In the genomic region with DNA sequence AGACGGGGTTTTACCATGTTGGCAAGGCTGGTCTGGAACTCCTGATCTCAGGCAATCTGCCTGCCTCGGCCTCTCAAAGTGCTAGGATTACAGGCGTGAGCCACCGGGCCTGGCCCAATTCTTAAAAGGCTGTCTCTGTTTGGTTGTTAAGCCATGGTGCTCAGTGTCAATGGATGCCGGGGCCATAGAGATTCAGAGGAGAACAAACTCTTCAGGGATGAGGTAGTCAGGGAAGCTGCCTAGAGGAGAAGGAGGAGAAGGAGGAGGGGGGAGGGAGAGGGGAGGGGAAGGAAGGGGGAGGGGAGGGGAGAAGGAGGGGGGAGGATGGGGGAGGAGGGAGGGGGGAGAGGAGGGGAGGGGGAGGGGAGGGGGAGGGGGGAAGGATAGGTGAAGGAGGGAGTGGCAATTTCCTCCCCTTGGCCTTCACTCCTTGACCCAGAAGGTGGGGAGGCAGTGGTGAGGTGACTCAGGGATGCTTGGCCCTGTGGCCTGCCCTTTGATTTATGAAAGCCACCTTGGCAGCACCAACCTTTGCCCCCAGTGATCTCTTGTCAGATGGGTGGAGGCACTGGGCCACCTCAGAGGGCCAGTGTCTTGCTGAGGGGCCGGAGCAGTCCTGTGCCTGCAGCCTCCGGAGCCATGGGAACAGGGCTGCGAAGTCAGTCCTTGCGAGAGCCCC, we compare ENCODE assay signal across 1 cellular context.
TF ChIP-seq lines count a peak whose summit lies in the region.

A gene with protein sequence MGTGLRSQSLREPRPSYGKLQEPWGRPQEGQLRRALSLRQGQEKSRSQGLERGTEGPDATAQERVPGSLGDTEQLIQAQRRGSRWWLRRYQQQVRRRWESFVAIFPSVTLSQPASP (plus strand): TSS at position 581 of the 679 bp plus-strand sequence. CDS start 59 bp downstream, at position 640.

TF ChIP-seq in A549, 52 proteins besides CTCF, POLR2A, EP300 and RAD21 (continued from another document):
- TF ChIP-seq CHD2 (IDR thresholded peaks at IDR 0.05; ENCODE audit: low read length, partially characterized antibody) (no peak), SMC3 (IDR thresholded peaks at IDR 0.05) (peak; percentile 29; the same call in 1 of the 3 replicates), HEYL (CRISPR knock-in tag; IDR thresholded peaks at IDR 0.05) (no peak), POLR2AphosphoS2 (conservative IDR thresholded peaks at IDR 0.05; ENCODE audit: low read length) (no peak), KDM1A (IDR thresholded peaks at IDR 0.05; ENCODE audit: low read depth) (no peak), JUNB (IDR thresholded peaks at IDR 0.05) (peak; percentile 36; the same call in 1 of the 2 replicates), HOXA7 (CRISPR knock-in tag; IDR thresholded peaks at IDR 0.05) (no peak), MYC (IDR thresholded peaks at IDR 0.05; ENCODE audit: borderline replicate concordance, low read length) (no peak), RNF2 (IDR thresholded peaks at IDR 0.05; ENCODE audit: borderline replicate concordance, low read depth) (no peak)
- TF ChIP-seq, protein P1, sequence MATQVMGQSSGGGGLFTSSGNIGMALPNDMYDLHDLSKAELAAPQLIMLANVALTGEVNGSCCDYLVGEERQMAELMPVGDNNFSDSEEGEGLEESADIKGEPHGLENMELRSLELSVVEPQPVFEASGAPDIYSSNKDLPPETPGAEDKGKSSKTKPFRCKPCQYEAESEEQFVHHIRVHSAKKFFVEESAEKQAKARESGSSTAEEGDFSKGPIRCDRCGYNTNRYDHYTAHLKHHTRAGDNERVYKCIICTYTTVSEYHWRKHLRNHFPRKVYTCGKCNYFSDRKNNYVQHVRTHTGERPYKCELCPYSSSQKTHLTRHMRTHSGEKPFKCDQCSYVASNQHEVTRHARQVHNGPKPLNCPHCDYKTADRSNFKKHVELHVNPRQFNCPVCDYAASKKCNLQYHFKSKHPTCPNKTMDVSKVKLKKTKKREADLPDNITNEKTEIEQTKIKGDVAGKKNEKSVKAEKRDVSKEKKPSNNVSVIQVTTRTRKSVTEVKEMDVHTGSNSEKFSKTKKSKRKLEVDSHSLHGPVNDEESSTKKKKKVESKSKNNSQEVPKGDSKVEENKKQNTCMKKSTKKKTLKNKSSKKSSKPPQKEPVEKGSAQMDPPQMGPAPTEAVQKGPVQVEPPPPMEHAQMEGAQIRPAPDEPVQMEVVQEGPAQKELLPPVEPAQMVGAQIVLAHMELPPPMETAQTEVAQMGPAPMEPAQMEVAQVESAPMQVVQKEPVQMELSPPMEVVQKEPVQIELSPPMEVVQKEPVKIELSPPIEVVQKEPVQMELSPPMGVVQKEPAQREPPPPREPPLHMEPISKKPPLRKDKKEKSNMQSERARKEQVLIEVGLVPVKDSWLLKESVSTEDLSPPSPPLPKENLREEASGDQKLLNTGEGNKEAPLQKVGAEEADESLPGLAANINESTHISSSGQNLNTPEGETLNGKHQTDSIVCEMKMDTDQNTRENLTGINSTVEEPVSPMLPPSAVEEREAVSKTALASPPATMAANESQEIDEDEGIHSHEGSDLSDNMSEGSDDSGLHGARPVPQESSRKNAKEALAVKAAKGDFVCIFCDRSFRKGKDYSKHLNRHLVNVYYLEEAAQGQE (IDR thresholded peaks at IDR 0.05) = no peak
- TF ChIP-seq, protein P2, sequence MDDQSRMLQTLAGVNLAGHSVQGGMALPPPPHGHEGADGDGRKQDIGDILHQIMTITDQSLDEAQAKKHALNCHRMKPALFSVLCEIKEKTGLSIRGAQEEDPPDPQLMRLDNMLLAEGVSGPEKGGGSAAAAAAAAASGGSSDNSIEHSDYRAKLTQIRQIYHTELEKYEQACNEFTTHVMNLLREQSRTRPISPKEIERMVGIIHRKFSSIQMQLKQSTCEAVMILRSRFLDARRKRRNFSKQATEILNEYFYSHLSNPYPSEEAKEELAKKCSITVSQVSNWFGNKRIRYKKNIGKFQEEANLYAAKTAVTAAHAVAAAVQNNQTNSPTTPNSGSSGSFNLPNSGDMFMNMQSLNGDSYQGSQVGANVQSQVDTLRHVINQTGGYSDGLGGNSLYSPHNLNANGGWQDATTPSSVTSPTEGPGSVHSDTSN (IDR thresholded peaks at IDR 0.05) = peak; percentile 57; the same call in 1 of the 2 replicates
- TF ChIP-seq, protein P3, sequence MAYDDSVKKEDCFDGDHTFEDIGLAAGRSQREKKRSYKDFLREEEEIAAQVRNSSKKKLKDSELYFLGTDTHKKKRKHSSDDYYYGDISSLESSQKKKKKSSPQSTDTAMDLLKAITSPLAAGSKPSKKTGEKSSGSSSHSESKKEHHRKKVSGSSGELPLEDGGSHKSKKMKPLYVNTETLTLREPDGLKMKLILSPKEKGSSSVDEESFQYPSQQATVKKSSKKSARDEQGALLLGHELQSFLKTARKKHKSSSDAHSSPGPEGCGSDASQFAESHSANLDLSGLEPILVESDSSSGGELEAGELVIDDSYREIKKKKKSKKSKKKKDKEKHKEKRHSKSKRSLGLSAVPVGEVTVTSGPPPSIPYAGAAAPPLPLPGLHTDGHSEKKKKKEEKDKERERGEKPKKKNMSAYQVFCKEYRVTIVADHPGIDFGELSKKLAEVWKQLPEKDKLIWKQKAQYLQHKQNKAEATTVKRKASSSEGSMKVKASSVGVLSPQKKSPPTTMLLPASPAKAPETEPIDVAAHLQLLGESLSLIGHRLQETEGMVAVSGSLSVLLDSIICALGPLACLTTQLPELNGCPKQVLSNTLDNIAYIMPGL (CRISPR knock-in tag; IDR thresholded peaks at IDR 0.05; ENCODE audit: borderline replicate concordance) = no peak
